11 cellular contexts compared by ENCODE assay signal in genomic region chr11:567036-567628, GRCh38. TPM values are rescaled to one million over a fixed set of nuclear protein-coding genes. Genes with fewer than 3 reads are reported as not detected.
DNase-seq lines count a peak whose midpoint lies in the region; FAIRE-seq and TF ChIP-seq lines count a peak whose summit lies in the region.
"Had no signal": no experiment of that assay in that cellular context is flagged by ENCODE, and none has a peak within 500 bp of the region (broad histone marks: within the 10 kb centered on the region; RNA-seq: fewer than 3 reads in every experiment).

No MANE protein-coding gene starts in this region.

- no peak for DNase-seq in T-helper 1 cell
- DNase-seq in fibroblast of villous mesenchyme (ENCODE audit: low read depth): no peak
- DNase-seq in small intestine: no peak
- no peak for DNase-seq in NCI-H345 treated with DMSO at 0.1 percent for 48 hours (lab: John Stamatoyannopoulos, UW; ENCODE audit: unreplicated experiment)
- no peak for DNase-seq in coronary artery (ENCODE audit: low spot score)
- no peak for DNase-seq in NCI-H524 treated with DMSO at 0.1 percent for 48 hours (lab: John Stamatoyannopoulos, UW)
- DNase-seq: activated CD4-positive, alpha-beta T cell treated with anti-CD3 and anti-CD28 coated beads, Interleukin-2, amount 50 U/mL, for 48 hours had no signal

- H3K27me3 Mint-ChIP-seq in T-helper 1 cell treated with Interleukin-12 subunit alpha and Interleukin-12 subunit beta and Interleukin-4 antibody, amounts not matched to agents 30 μg/mL and 1 μg/mL, for 36 hours (ENCODE audit: low read depth): no peaks in the 10 kb centered on the region

- FAIRE-seq in small intestine (lab: Jason Lieb, UNC): no peak

- peak overlapping the region; percentile 70 for H3K4me3 ChIP-seq in fibroblast of villous mesenchyme (ENCODE audit: low read depth, low read length)
- peak overlapping the region in 1 of 2 donors; percentile 46 for H3K4me3 ChIP-seq in small intestine (ENCODE audit: low read depth in 1 of 2, low read length in 2 of 2)
- no peak overlapping the region for H3K4me3 ChIP-seq in coronary artery

- H3K4me3 Mint-ChIP-seq in T-helper 1 cell treated with Interleukin-12 subunit alpha and Interleukin-12 subunit beta and Interleukin-4 antibody, amounts not matched to agents 30 μg/mL and 1 μg/mL, for 36 hours: peak overlapping the region; percentile 77

- peaks cover 0 to 7% of the 10 kb centered on the region in 2 donors for H3K36me3 ChIP-seq in small intestine (ENCODE audit: control insufficient read depth in 2 of 2, insufficient read depth in 2 of 2, low read length in 2 of 2)

- H3K9me3 ChIP-seq in small intestine (ENCODE audit: control insufficient read depth, low read depth): no peaks in the 10 kb centered on the region

- peaks cover 9% of the 10 kb centered on the region for H3K4me1 Mint-ChIP-seq in T-helper 1 cell treated with Interleukin-12 subunit alpha and Interleukin-12 subunit beta and Interleukin-4 antibody, amounts not matched to agents 30 μg/mL and 1 μg/mL, for 36 hours (ENCODE audit: low read depth)

- peak overlapping the region; percentile 69 for H3K27ac Mint-ChIP-seq in T-helper 1 cell treated with Interleukin-12 subunit alpha and Interleukin-12 subunit beta and Interleukin-4 antibody, amounts not matched to agents 30 μg/mL and 1 μg/mL, for 36 hours

- WGBS in small intestine, 3 donors: 72 to 91% (median 90%) methylated on average over 17 to 18 of the region's 18 CpGs

- H3K27ac ChIP-seq in VCaP (peak overlapping the region; percentile 89; the same call in 1 of the 2 replicates), small intestine (ENCODE audit: low read depth in 1 of 2, low read length in 1 of 2) (peak overlapping the region; percentile 17 to 32), coronary artery (peak overlapping the region in 1 of 2 donors; percentile 93)
- H3K27ac ChIP-seq: KMS-11 had no signal

- H3K9me3 Mint-ChIP-seq in T-helper 1 cell treated with Interleukin-12 subunit alpha and Interleukin-12 subunit beta and Interleukin-4 antibody, amounts not matched to agents 30 μg/mL and 1 μg/mL, for 36 hours: no peaks in the 10 kb centered on the region

- H3K27me3 ChIP-seq in small intestine (ENCODE audit: control insufficient read depth in 2 of 2, insufficient read depth in 2 of 2, low read length in 2 of 2): peaks cover 0 to 2% of the 10 kb centered on the region in 2 donors

- TF ChIP-seq CTCF in VCaP (conservative IDR thresholded peaks at IDR 0.05): no peak
- no peak for TF ChIP-seq CTCF in fibroblast of villous mesenchyme (IDR thresholded peaks at IDR 0.05; ENCODE audit: insufficient read depth, low read depth, low read length)
- TF ChIP-seq CTCF in coronary artery (IDR thresholded peaks at IDR 0.05): no peak

- no peaks in the 10 kb centered on the region for H3K36me3 Mint-ChIP-seq in T-helper 1 cell treated with Interleukin-12 subunit alpha and Interleukin-12 subunit beta and Interleukin-4 antibody, amounts not matched to agents 30 μg/mL and 1 μg/mL, for 36 hours (ENCODE audit: low read depth)

- peaks cover 3 to 7% of the 10 kb centered on the region in 2 donors for H3K4me1 ChIP-seq in small intestine (ENCODE audit: control insufficient read depth in 2 of 2, insufficient read depth in 1 of 2, low read depth in 1 of 2, low read length in 1 of 2)

RNA-seq across cellular contexts. Expression of gene RASSF7, which starts 6.4 kb away (rescaled TPM):
- total RNA-seq in fibroblast of villous mesenchyme: 14.2 and 15.5 TPM in 2 replicates
- polyA plus RNA-seq in small intestine: 100 to 1,000 TPM in 2 of 3 donors, 10 to 100 TPM in 1; 71.5 to 174 (median 169) TPM

RNA-seq across cellular contexts. Expression of gene LMNTD2, which starts 6.6 kb away (rescaled TPM):
- total RNA-seq in fibroblast of villous mesenchyme: 1.6 and 2.2 TPM in 2 replicates
- 10 to 100 TPM in 2 of 3 donors, 1 to 10 TPM in 1; 4.7 to 26.4 (median 18.6) TPM for polyA plus RNA-seq in small intestine

RNA-seq across cellular contexts. Expression of gene PHRF1, which starts 9.1 kb away (rescaled TPM):
- 29.4 and 38.7 TPM in 2 replicates for total RNA-seq in fibroblast of villous mesenchyme
- polyA plus RNA-seq in small intestine: 10 to 100 TPM; 14.6 to 25.0 (median 22.1) TPM

RNA-seq across cellular contexts. Expression of gene LRRC56, which starts 29.8 kb away (rescaled TPM):
- 0.43 and 0.64 TPM in 2 replicates for total RNA-seq in fibroblast of villous mesenchyme
- polyA plus RNA-seq in small intestine: 1 to 10 TPM in 1 of 3 donors, under 1 TPM in 2; 0.54 to 1.2 (median 0.89) TPM
- total RNA-seq: A172 had no signal

RNA-seq across cellular contexts. Expression of gene HRAS, which starts 31.8 kb away (rescaled TPM):
- 36.7 and 47.0 TPM in 2 replicates for total RNA-seq in fibroblast of villous mesenchyme
- polyA plus RNA-seq in small intestine: 100 to 1,000 TPM in 2 of 3 donors, 10 to 100 TPM in 1; 57.0 to 142 (median 128) TPM
